14 cellular contexts compared by ENCODE assay signal in genomic region chr1:232462200-232462599, GRCh38.
DNase-seq lines count a peak whose midpoint lies in the region; ATAC-seq and TF ChIP-seq lines count a peak whose summit lies in the region.
"Had no signal": no experiment of that assay in that cellular context is flagged by ENCODE, and none has a peak within 500 bp of the region (broad histone marks: within the 10 kb centered on the region; RNA-seq: fewer than 3 reads in every experiment).

No MANE protein-coding gene starts in this region.

- no peak for ATAC-seq in HG02885 (IDR thresholded peaks at IDR 0.05; ENCODE audit: poor library complexity, unreplicated experiment)
- ATAC-seq: Panc1, sciatic nerve had no signal

- no peak for TF ChIP-seq POLR2A in testis (IDR thresholded peaks at IDR 0.05)

- H3K36me3 ChIP-seq in BE2C (no peaks in the 10 kb centered on the region), hepatocyte (replicated peaks; ENCODE audit: insufficient read depth, low read depth) (no peaks in the 10 kb centered on the region), testis (ENCODE audit: low read depth, missing control alignments) (no peaks in the 10 kb centered on the region)
- H3K36me3 ChIP-seq: neural progenitor cell had no signal

- POLR2A ChIA-PET in RWPE1 (lab: Yijun Ruan, JAX; ENCODE audit: low non-redundant PET) = no interaction called here

- H3K4me2 ChIP-seq in hepatocyte = no peak overlapping the region
- H3K4me2 ChIP-seq: neural progenitor cell had no signal

- DNase-seq in BE2C = peak; percentile 29
- DNase-seq in LHCN-M2 (ENCODE audit: low read depth) = peak; percentile 50
- DNase-seq in RWPE1 (ENCODE audit: low spot score) = peak; percentile 38
- peak; percentile 23 for DNase-seq in hepatocyte (ENCODE audit: low spot score)
- no peak for DNase-seq in retina
- no peak for DNase-seq in testis
- DNase-seq in activated CD4-positive, CD25-positive, alpha-beta regulatory T cell treated with anti-CD3 and anti-CD28 coated beads, Interleukin-2, amount 50 U/mL, for 72 hours = no peak
- DNase-seq: activated CD4-positive, alpha-beta T cell treated with anti-CD3 and anti-CD28 coated beads for 4 hours; activated T-cell treated with anti-CD3 and anti-CD28 coated beads, Interleukin-2, amount 50 U/mL, for 48 hours; stimulated activated naive CD4-positive, alpha-beta T cell had no signal

- H2AFZ ChIP-seq in hepatocyte = no peak overlapping the region
- H2AFZ ChIP-seq: neural progenitor cell had no signal

- H3K9me2 ChIP-seq in hepatocyte (replicated peaks; ENCODE audit: insufficient read depth) = no peaks in the 10 kb centered on the region

- CTCF ChIA-PET in RWPE1 (lab: Yijun Ruan, JAX) = no interaction called here

- intact Hi-C loops in testis (cut with DNase I; ENCODE audit: low total_unique reads) = no loop called here

- no peaks in the 10 kb centered on the region for H4K20me1 ChIP-seq in hepatocyte (ENCODE audit: insufficient read depth, poor library complexity, severe bottlenecking)

- no peaks in the 10 kb centered on the region for H3K9me3 ChIP-seq in BE2C
- no peaks in the 10 kb centered on the region for H3K9me3 ChIP-seq in hepatocyte (ENCODE audit: low read depth)
- no peaks in the 10 kb centered on the region for H3K9me3 ChIP-seq in testis

- H3K4me1 ChIP-seq in BE2C (no peaks in the 10 kb centered on the region; the same call in 1 of the 2 replicates), hepatocyte (ENCODE audit: insufficient read depth) (no peaks in the 10 kb centered on the region), testis (no peaks in the 10 kb centered on the region)
- H3K4me1 ChIP-seq: neural progenitor cell had no signal

- no peak for TF ChIP-seq CTCF in BE2C (IDR thresholded peaks at IDR 0.05; ENCODE audit: low read depth, low read length)
- TF ChIP-seq CTCF in RWPE1 (conservative IDR thresholded peaks at IDR 0.05; ENCODE audit: low read depth) = no peak
- no peak for TF ChIP-seq CTCF in hepatocyte (IDR thresholded peaks at IDR 0.05; ENCODE audit: poor library complexity)
- no peak for TF ChIP-seq CTCF in testis (IDR thresholded peaks at IDR 0.05)

- H3K79me2 ChIP-seq in hepatocyte = peaks cover 19% of the 10 kb centered on the region

- no peak overlapping the region for H3K4me3 ChIP-seq in BE2C (ENCODE audit: low read depth, low read length)
- H3K4me3 ChIP-seq in hepatocyte = no peak overlapping the region
- no peak overlapping the region for H3K4me3 ChIP-seq in testis
- H3K4me3 ChIP-seq: neural progenitor cell had no signal

- H3K27me3 ChIP-seq in BE2C (no peaks in the 10 kb centered on the region), hepatocyte (no peaks in the 10 kb centered on the region), testis (no peaks in the 10 kb centered on the region)
- H3K27me3 ChIP-seq: neural progenitor cell had no signal

- 82% methylated on average over 4 of the region's 4 CpGs for WGBS in hepatocyte (ENCODE audit: low lambda C conversion rate, missing lambda C conversion rate)
- 82 to 85% methylated on average over 4 of the region's 4 CpGs for WGBS in testis, 2 donors

- H3K27ac ChIP-seq in RWPE1 (no peak overlapping the region), hepatocyte (no peak overlapping the region), testis (no peak overlapping the region)
- H3K27ac ChIP-seq: neural progenitor cell had no signal

Comparison
In these comparisons a context has a peak if more than half of its experiments do, and no peak if none do; other contexts are left out.
1. DNase-seq: peak in BE2C (single experiment), LHCN-M2 (single experiment), RWPE1 (single experiment) and hepatocyte (single experiment); none in retina (single experiment), testis (single experiment) and activated CD4-positive, CD25-positive, alpha-beta regulatory T cell treated with anti-CD3 and anti-CD28 coated beads, Interleukin-2, amount 50 U/mL, for 72 hours (single experiment).